ENCODE assay signal across 18 cellular contexts in genomic region chr10:132394201-132394811, GRCh38. TPM values are rescaled to one million over a fixed set of nuclear protein-coding genes. Genes with fewer than 3 reads are reported as not detected.
DNase-seq lines count a peak whose midpoint lies in the region; ATAC-seq and TF ChIP-seq lines count a peak whose summit lies in the region.
"Had no signal": no experiment of that assay in that cellular context is flagged by ENCODE, and none has a peak within 500 bp of the region (broad histone marks: within the 10 kb centered on the region; RNA-seq: fewer than 3 reads in every experiment).

No MANE protein-coding gene starts in this region.

- H3K36me3 Mint-ChIP-seq in CD8-positive, alpha-beta memory T cell = peaks cover 0 to 2% (median 0%) of the 10 kb centered on the region in 3 donors
- H3K36me3 Mint-ChIP-seq in immature natural killer cell = peaks cover 0 to 7% (median 0%) of the 10 kb centered on the region in 3 donors
- H3K36me3 Mint-ChIP-seq: activated naive CD4-positive, alpha-beta T cell treated with anti-CD3 and anti-CD28 coated beads, Interleukin-2, amount 50 U/mL, for 72 hours had no signal

- CTCF ChIA-PET in CD8-positive, alpha-beta memory T cell (lab: Charles Lee) = interaction anchor here (1.8 kb wide), 1 partner anchor 49 kb away, joined by 5 read pairs; no protein-coding TSS in a partner anchor
- CTCF ChIA-PET in Panc1 (lab: Charles Lee) = no interaction called here

- H3K27ac ChIP-seq in CD8-positive, alpha-beta memory T cell (ENCODE audit: low read depth, low read length) = no peak overlapping the region
- H3K27ac ChIP-seq in Panc1 (ENCODE audit: low read length) (peak overlapping the region; percentile 51), psoas muscle (peak overlapping the region; percentile 91)
- H3K27ac ChIP-seq: KMS-11, parathyroid adenoma, WERI-Rb-1 had no signal

- no peak for ATAC-seq in Panc1
- ATAC-seq in psoas muscle = no peak
- no peak for ATAC-seq in HG03460 (IDR thresholded peaks at IDR 0.05; ENCODE audit: unreplicated experiment)
- no peak for ATAC-seq in GM18498 (IDR thresholded peaks at IDR 0.05; ENCODE audit: unreplicated experiment)
- ATAC-seq in HG02870 (IDR thresholded peaks at IDR 0.05; ENCODE audit: unreplicated experiment) = no peak
- ATAC-seq: activated naive CD4-positive, alpha-beta T cell treated with anti-CD3 and anti-CD28 coated beads, Interleukin-2, amount 50 U/mL, for 72 hours; SK-N-SH treated with all-trans-retinoic acid at 6 μM for 48 hours had no signal

- no peak overlapping the region for H3K4me3 ChIP-seq in CD8-positive, alpha-beta memory T cell (ENCODE audit: low read length)
- H3K4me3 ChIP-seq in Panc1 (ENCODE audit: low read depth in 2 of 2, low read length in 2 of 2) (no peak overlapping the region), psoas muscle (no peak overlapping the region)

- no peaks in the 10 kb centered on the region for H3K36me3 ChIP-seq in CD8-positive, alpha-beta memory T cell (ENCODE audit: insufficient read depth, low read length)
- no peaks in the 10 kb centered on the region for H3K36me3 ChIP-seq in Panc1 (ENCODE audit: control insufficient read depth, insufficient read depth, low read length)
- no peaks in the 10 kb centered on the region for H3K36me3 ChIP-seq in psoas muscle (ENCODE audit: insufficient read depth in 1 of 2, low read depth in 1 of 2)

- peaks cover 12% of the 10 kb centered on the region for H3K4me1 ChIP-seq in CD8-positive, alpha-beta memory T cell (ENCODE audit: insufficient read depth, low read length)
- H3K4me1 ChIP-seq in Panc1 (ENCODE audit: control insufficient read depth, insufficient read depth, low read length) (peaks cover 48% of the 10 kb centered on the region), psoas muscle (peaks cover 26% of the 10 kb centered on the region)

- 70 to 77% (median 71%) methylated on average over 13 of the region's 13 CpGs for WGBS in psoas muscle, 3 donors

- H3K9me3 ChIP-seq in CD8-positive, alpha-beta memory T cell (ENCODE audit: low read length) = no peaks in the 10 kb centered on the region
- H3K9me3 ChIP-seq in Panc1 (ENCODE audit: control insufficient read depth, insufficient read depth, low read depth, low read length) (no peaks in the 10 kb centered on the region), psoas muscle (no peaks in the 10 kb centered on the region)

- POLR2A ChIA-PET in CD8-positive, alpha-beta memory T cell (lab: Charles Lee) = no interaction called here
- POLR2A ChIA-PET in Panc1 (lab: Charles Lee) = no interaction called here

- H3K4me1 Mint-ChIP-seq in CD8-positive, alpha-beta memory T cell = peaks cover 6 to 34% (median 11%) of the 10 kb centered on the region in 3 donors
- H3K4me1 Mint-ChIP-seq in immature natural killer cell = peaks cover 29 to 30% of the 10 kb centered on the region in 2 donors

- intact Hi-C loops in Panc1 (cut with micrococcal nuclease; ENCODE audit: unreplicated experiment) (no loop called here), psoas muscle (cut with DNase I) (loop anchor here (5.0 to 10.0 kb wide), 3 partner anchors 183 to 240 kb away; no protein-coding TSS in a partner anchor)

- DNase-seq in CD8-positive, alpha-beta memory T cell = no peak
- no peak for DNase-seq in Panc1 (ENCODE audit: low read depth, low spot score)
- DNase-seq in immature natural killer cell = no peak
- peak; percentile 13 to 44 for DNase-seq in psoas muscle
- DNase-seq in activated CD8-positive, alpha-beta memory T cell treated with anti-CD3 and anti-CD28 coated beads for 24 hours = no peak
- DNase-seq: C1 segment of cervical spinal cord; caudate nucleus; DND-41; HCEC 1CT; stimulated activated CD4-positive, alpha-beta T cell treated with anti-CD3 and anti-CD28 coated beads, Interleukin-12 subunit alpha, Interleukin-12 subunit beta, amount 100 ng/mL, for 4 hours; WERI-Rb-1 had no signal

- in situ Hi-C loops in Panc1 (cut with HindIII; ENCODE audit: low pct_unique_long_range_greater_than_20kb, low sequenced_read_pairs) = no loop called here

- TF ChIP-seq CTCF in Panc1 (IDR thresholded peaks at IDR 0.05) (no peak), psoas muscle (IDR thresholded peaks at IDR 0.05) (no peak)

- no peaks in the 10 kb centered on the region for H3K27me3 Mint-ChIP-seq in CD8-positive, alpha-beta memory T cell
- peaks cover 15 to 23% (median 22%) of the 10 kb centered on the region in 3 donors for H3K27me3 Mint-ChIP-seq in immature natural killer cell (ENCODE audit: low read depth in 3 of 3)

- TSS peak; percentile 65 for BruUV-seq in Panc1 (replicated peaks; lab: Mats Ljungman, UMichigan)

- H3K27ac Mint-ChIP-seq in CD8-positive, alpha-beta memory T cell = peak overlapping the region in 6 of 8 donors; percentile 44 to 91 (median 68)
- peak overlapping the region in 5 of 6 donors; percentile 75 to 92 (median 78) for H3K27ac Mint-ChIP-seq in immature natural killer cell
- H3K27ac Mint-ChIP-seq: activated naive CD4-positive, alpha-beta T cell treated with anti-CD3 and anti-CD28 coated beads, Interleukin-2, amount 50 U/mL, for 72 hours had no signal

- H3K9me3 Mint-ChIP-seq in CD8-positive, alpha-beta memory T cell = no peaks in the 10 kb centered on the region
- peaks cover 0 to 1% (median 0%) of the 10 kb centered on the region in 6 donors for H3K9me3 Mint-ChIP-seq in immature natural killer cell

- H3K4me3 Mint-ChIP-seq in CD8-positive, alpha-beta memory T cell = peak overlapping the region in 5 of 7 donors; percentile 25 to 77 (median 63)
- peak overlapping the region in 4 of 5 donors; percentile 44 to 57 (median 50) for H3K4me3 Mint-ChIP-seq in immature natural killer cell

- no peaks in the 10 kb centered on the region for H3K27me3 ChIP-seq in CD8-positive, alpha-beta memory T cell (ENCODE audit: insufficient read depth, low read length, poor library complexity, severe bottlenecking)
- H3K27me3 ChIP-seq in Panc1 (ENCODE audit: control insufficient read depth, insufficient read depth, low read length) = no peaks in the 10 kb centered on the region
- no peaks in the 10 kb centered on the region for H3K27me3 ChIP-seq in psoas muscle (ENCODE audit: insufficient read depth in 3 of 3, low read length in 2 of 3)

RNA-seq across cellular contexts. Expression of gene PWWP2B, which starts 2.7 kb away (rescaled TPM):
- total RNA-seq in CD8-positive, alpha-beta memory T cell = 1 to 10 TPM; 3.1 to 3.7 TPM
- 4.4 TPM for polyA plus RNA-seq in CD8-positive, alpha-beta memory T cell
- 51.6 TPM for total RNA-seq in Panc1 (2021; ENCODE audit: unreplicated experiment)
- 56.2 TPM for polyA plus RNA-seq in Panc1 (2012; ENCODE audit: insufficient read length)
- 1 to 10 TPM; 4.0 to 7.3 (median 4.3) TPM for polyA plus RNA-seq in immature natural killer cell
- 10 to 100 TPM; 14.5 to 25.0 (median 21.9) TPM for total RNA-seq in psoas muscle
- 10 to 100 TPM; 18.6 to 35.2 (median 23.4) TPM for polyA plus RNA-seq in psoas muscle

Comparison
In these comparisons a context has a peak if more than half of its experiments do, and no peak if none do; other contexts are left out.
1. DNase-seq: peak in psoas muscle (2 of 2); none in CD8-positive, alpha-beta memory T cell (0 of 5), Panc1 (single experiment), immature natural killer cell (0 of 3) and activated CD8-positive, alpha-beta memory T cell treated with anti-CD3 and anti-CD28 coated beads for 24 hours (single experiment).